Comparison of ENCODE assay signal across 7 cellular contexts in genomic region chr7:152467225-152467624, GRCh38.
"Had no signal": no experiment of that assay in that cellular context is flagged by ENCODE, and none has a peak within 500 bp of the region (broad histone marks: within the 10 kb centered on the region; RNA-seq: fewer than 3 reads in every experiment).

No MANE protein-coding gene starts in this region.

- ATAC-seq: GM23338 had no signal

- H3K4me3 ChIP-seq: GM23338 had no signal

- H3K4me3 Mint-ChIP-seq: GM23338, H9, IgD-negative memory B cell had no signal

- H3K27me3 Mint-ChIP-seq: IgD-negative memory B cell had no signal

- H3K27ac Mint-ChIP-seq: GM23338, H9, IgD-negative memory B cell had no signal

- DNase-seq: H9, HCEC 1CT had no signal

- H3K4me2 ChIP-seq: GM23338 had no signal

- FAIRE-seq: H1, H54, HTR-8/SVneo had no signal

- H2AFZ ChIP-seq: GM23338 had no signal
